Comparison of ENCODE assay signal across 1 cellular context in the genomic region with DNA sequence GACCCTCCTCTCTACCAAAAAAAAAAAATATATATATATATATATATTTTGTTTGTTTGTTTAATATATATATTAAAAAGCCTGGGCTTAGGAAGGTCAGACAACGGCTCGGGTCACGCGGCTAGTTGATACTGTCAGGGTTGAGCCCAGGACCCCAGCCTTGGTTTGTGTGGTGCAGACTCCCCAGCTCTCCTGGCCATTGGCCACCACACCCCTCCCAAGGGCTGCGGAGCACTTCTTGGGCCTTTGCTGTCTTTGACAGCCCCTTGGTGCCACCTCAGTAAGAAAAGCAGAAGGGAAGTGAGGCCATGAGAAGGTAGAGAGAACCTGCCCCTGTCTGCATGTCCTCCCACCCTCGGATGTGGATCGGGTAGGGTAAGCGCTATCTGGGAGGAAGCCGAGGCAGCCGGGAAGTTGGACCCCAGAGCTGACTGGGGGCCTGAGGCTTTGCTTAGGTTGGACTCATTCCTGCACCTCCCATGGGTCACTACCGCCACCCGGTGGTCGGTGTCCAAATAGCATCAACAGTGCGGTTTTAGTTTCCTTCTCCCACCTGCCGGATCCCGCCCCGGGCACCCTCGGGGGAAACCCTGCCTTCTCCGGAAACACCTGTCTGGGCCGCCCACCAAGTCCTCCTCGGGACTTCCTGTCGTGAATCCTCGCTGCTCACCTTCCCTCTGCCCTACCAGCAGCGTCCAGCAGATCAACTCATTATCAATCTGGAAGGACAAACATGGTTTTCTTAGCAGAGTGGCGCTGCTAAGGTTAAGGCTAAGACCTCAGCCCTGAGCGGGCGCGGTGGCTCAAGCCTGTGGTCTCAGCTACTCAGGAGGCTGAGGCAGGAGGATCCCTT.
A peak's percentile ranks its signal among the peaks of the same experiment; 100 is the strongest.
TF ChIP-seq lines count a peak whose summit lies in the region.

No MANE protein-coding gene starts in this region.

TF ChIP-seq in H1, 55 proteins besides CTCF, POLR2A, EP300 and RAD21 (continued from another document):
- TF ChIP-seq, protein P1, sequence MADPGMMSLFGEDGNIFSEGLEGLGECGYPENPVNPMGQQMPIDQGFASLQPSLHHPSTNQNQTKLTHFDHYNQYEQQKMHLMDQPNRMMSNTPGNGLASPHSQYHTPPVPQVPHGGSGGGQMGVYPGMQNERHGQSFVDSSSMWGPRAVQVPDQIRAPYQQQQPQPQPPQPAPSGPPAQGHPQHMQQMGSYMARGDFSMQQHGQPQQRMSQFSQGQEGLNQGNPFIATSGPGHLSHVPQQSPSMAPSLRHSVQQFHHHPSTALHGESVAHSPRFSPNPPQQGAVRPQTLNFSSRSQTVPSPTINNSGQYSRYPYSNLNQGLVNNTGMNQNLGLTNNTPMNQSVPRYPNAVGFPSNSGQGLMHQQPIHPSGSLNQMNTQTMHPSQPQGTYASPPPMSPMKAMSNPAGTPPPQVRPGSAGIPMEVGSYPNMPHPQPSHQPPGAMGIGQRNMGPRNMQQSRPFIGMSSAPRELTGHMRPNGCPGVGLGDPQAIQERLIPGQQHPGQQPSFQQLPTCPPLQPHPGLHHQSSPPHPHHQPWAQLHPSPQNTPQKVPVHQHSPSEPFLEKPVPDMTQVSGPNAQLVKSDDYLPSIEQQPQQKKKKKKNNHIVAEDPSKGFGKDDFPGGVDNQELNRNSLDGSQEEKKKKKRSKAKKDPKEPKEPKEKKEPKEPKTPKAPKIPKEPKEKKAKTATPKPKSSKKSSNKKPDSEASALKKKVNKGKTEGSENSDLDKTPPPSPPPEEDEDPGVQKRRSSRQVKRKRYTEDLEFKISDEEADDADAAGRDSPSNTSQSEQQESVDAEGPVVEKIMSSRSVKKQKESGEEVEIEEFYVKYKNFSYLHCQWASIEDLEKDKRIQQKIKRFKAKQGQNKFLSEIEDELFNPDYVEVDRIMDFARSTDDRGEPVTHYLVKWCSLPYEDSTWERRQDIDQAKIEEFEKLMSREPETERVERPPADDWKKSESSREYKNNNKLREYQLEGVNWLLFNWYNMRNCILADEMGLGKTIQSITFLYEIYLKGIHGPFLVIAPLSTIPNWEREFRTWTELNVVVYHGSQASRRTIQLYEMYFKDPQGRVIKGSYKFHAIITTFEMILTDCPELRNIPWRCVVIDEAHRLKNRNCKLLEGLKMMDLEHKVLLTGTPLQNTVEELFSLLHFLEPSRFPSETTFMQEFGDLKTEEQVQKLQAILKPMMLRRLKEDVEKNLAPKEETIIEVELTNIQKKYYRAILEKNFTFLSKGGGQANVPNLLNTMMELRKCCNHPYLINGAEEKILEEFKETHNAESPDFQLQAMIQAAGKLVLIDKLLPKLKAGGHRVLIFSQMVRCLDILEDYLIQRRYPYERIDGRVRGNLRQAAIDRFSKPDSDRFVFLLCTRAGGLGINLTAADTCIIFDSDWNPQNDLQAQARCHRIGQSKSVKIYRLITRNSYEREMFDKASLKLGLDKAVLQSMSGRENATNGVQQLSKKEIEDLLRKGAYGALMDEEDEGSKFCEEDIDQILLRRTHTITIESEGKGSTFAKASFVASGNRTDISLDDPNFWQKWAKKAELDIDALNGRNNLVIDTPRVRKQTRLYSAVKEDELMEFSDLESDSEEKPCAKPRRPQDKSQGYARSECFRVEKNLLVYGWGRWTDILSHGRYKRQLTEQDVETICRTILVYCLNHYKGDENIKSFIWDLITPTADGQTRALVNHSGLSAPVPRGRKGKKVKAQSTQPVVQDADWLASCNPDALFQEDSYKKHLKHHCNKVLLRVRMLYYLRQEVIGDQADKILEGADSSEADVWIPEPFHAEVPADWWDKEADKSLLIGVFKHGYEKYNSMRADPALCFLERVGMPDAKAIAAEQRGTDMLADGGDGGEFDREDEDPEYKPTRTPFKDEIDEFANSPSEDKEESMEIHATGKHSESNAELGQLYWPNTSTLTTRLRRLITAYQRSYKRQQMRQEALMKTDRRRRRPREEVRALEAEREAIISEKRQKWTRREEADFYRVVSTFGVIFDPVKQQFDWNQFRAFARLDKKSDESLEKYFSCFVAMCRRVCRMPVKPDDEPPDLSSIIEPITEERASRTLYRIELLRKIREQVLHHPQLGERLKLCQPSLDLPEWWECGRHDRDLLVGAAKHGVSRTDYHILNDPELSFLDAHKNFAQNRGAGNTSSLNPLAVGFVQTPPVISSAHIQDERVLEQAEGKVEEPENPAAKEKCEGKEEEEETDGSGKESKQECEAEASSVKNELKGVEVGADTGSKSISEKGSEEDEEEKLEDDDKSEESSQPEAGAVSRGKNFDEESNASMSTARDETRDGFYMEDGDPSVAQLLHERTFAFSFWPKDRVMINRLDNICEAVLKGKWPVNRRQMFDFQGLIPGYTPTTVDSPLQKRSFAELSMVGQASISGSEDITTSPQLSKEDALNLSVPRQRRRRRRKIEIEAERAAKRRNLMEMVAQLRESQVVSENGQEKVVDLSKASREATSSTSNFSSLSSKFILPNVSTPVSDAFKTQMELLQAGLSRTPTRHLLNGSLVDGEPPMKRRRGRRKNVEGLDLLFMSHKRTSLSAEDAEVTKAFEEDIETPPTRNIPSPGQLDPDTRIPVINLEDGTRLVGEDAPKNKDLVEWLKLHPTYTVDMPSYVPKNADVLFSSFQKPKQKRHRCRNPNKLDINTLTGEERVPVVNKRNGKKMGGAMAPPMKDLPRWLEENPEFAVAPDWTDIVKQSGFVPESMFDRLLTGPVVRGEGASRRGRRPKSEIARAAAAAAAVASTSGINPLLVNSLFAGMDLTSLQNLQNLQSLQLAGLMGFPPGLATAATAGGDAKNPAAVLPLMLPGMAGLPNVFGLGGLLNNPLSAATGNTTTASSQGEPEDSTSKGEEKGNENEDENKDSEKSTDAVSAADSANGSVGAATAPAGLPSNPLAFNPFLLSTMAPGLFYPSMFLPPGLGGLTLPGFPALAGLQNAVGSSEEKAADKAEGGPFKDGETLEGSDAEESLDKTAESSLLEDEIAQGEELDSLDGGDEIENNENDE (IDR thresholded peaks at IDR 0.05; ENCODE audit: insufficient replicate concordance, low read length): no peak
- TF ChIP-seq EGR1 (IDR thresholded peaks at IDR 0.05; ENCODE audit: borderline replicate concordance, low read depth, low read length) (0 out of 2 replicates have a peak, but pooled peaks have one; percentile 42), CBX8 (IDR thresholded peaks at IDR 0.05; ENCODE audit: borderline replicate concordance, low read depth, low read length) (no peak), BCL11A (IDR thresholded peaks at IDR 0.05; ENCODE audit: low read depth in 2 of 2, low read length in 2 of 2) (no peak), ZNF274 (IDR thresholded peaks at IDR 0.05; ENCODE audit: borderline replicate concordance, extremely low read depth, low read length) (no peak), ASH2L (IDR thresholded peaks at IDR 0.05; ENCODE audit: low read length) (no peak), JUN (IDR thresholded peaks at IDR 0.05; ENCODE audit: low read depth, low read length) (no peak), SAP30 (IDR thresholded peaks at IDR 0.05; ENCODE audit: insufficient read depth, insufficient replicate concordance, low read length) (no peak), PHF8 (conservative IDR thresholded peaks at IDR 0.05; ENCODE audit: low read depth, low read length) (no peak), GTF2F1 (IDR thresholded peaks at IDR 0.05; ENCODE audit: borderline replicate concordance, low read depth, low read length) (no peak), SP2 (IDR thresholded peaks at IDR 0.05; ENCODE audit: low read length) (no peak), RBBP5 (IDR thresholded peaks at IDR 0.05; ENCODE audit: borderline replicate concordance, low read depth, low read length) (no peak), POU5F1 (IDR thresholded peaks at IDR 0.05; ENCODE audit: low read depth, low read length) (no peak), GABPA (IDR thresholded peaks at IDR 0.05; ENCODE audit: borderline replicate concordance, insufficient read depth, low read length) (peak; percentile 77; the same call in 1 of the 2 replicates)
- TF ChIP-seq, protein P2, sequence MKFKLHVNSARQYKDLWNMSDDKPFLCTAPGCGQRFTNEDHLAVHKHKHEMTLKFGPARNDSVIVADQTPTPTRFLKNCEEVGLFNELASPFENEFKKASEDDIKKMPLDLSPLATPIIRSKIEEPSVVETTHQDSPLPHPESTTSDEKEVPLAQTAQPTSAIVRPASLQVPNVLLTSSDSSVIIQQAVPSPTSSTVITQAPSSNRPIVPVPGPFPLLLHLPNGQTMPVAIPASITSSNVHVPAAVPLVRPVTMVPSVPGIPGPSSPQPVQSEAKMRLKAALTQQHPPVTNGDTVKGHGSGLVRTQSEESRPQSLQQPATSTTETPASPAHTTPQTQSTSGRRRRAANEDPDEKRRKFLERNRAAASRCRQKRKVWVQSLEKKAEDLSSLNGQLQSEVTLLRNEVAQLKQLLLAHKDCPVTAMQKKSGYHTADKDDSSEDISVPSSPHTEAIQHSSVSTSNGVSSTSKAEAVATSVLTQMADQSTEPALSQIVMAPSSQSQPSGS (IDR thresholded peaks at IDR 0.05; ENCODE audit: low read length): no peak
- TF ChIP-seq, protein P3, sequence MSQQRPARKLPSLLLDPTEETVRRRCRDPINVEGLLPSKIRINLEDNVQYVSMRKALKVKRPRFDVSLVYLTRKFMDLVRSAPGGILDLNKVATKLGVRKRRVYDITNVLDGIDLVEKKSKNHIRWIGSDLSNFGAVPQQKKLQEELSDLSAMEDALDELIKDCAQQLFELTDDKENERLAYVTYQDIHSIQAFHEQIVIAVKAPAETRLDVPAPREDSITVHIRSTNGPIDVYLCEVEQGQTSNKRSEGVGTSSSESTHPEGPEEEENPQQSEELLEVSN (IDR thresholded peaks at IDR 0.05): peak; percentile 49; the same call in 1 of the 2 replicates
